Comparison of ENCODE assay signal across 9 cellular contexts in the genomic region with DNA sequence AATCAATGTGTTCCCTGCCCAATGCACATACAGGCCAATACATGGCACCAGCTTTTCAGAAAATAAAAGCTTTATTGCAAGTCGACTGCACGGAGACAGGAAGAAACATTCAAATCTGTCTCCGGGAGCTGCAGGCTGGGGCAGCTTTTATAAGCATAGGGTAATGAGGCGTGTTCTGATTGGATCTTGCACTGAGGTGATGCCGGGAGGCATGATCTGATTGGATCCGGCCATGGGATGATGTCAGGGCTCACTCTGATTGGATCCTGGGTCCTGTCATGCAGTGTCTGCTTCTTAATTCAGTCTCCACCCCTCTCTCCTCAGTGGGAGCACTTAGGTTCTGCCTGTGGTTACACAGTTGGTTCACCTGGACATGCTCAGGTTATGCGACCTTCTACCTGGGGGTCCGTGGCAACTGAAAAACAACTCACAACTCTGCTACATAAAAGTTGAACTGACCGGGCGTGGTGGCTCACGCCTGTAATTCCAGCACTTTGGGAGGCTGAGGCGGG. TPM values are rescaled to one million over a fixed set of nuclear protein-coding genes. Genes with fewer than 3 reads are reported as not detected.
DNase-seq lines count a peak whose midpoint lies in the region; ATAC-seq and TF ChIP-seq lines count a peak whose summit lies in the region.
"Had no signal": no experiment of that assay in that cellular context is flagged by ENCODE, and none has a peak within 500 bp of the region (broad histone marks: within the 10 kb centered on the region; RNA-seq: fewer than 3 reads in every experiment).

No MANE protein-coding gene starts in this region.

- H2AFZ ChIP-seq in KMS-11 (ENCODE audit: low read depth) (peak overlapping the region; percentile 18; the same call in 1 of the 2 replicates), neural cell (ENCODE audit: low read depth, low read length) (no peak overlapping the region)

- no peaks in the 10 kb centered on the region for H3F3A ChIP-seq in neural cell (ENCODE audit: insufficient read depth, low read length, poor library complexity, severe bottlenecking)

- no peak for TF ChIP-seq RAD21 in neural cell (conservative IDR thresholded peaks at IDR 0.05)

- H3K27me3 ChIP-seq in KMS-11 (ENCODE audit: insufficient read depth, low read depth) (peaks cover 25% of the 10 kb centered on the region), neural cell (ENCODE audit: insufficient read depth, low read depth, low read length) (no peaks in the 10 kb centered on the region)

- H4K20me1 ChIP-seq in KMS-11 (ENCODE audit: insufficient read depth) (no peaks in the 10 kb centered on the region), neural cell (ENCODE audit: insufficient read depth) (no peaks in the 10 kb centered on the region)

- H3K79me2 ChIP-seq in KMS-11 (ENCODE audit: insufficient read depth, low read depth) (no peaks in the 10 kb centered on the region), neural cell (replicated peaks; ENCODE audit: insufficient read depth, low read length) (no peaks in the 10 kb centered on the region)

- H3K36me3 ChIP-seq in KMS-11 (ENCODE audit: insufficient read depth) (no peaks in the 10 kb centered on the region), neural cell (ENCODE audit: insufficient read depth, low read length) (no peaks in the 10 kb centered on the region)

- H3K4me2 ChIP-seq in KMS-11 = no peak overlapping the region
- no peak overlapping the region for H3K4me2 ChIP-seq in neural cell (ENCODE audit: low read length)

- no peak for TF ChIP-seq EP300 in neural cell (conservative IDR thresholded peaks at IDR 0.05; ENCODE audit: poor library complexity, severe bottlenecking)

- H3K4me1 ChIP-seq in KMS-11 (ENCODE audit: low read depth, poor library complexity, severe bottlenecking) = no peaks in the 10 kb centered on the region

- peak; percentile 38 to 58 for ATAC-seq in activated CD4-positive, CD25-positive, alpha-beta regulatory T cell treated with anti-CD3 and anti-CD28 coated beads, Interleukin-2, amount 50 U/mL, for 24 hours
- ATAC-seq in GM18868 (IDR thresholded peaks at IDR 0.05; ENCODE audit: unreplicated experiment) (no peak), GM18520 (IDR thresholded peaks at IDR 0.05; ENCODE audit: unreplicated experiment) (no peak)

- no peak overlapping the region for H3K27ac ChIP-seq in KMS-11
- peak overlapping the region; percentile 45 for H3K27ac ChIP-seq in neural cell (ENCODE audit: low read length)

- H3K4me3 ChIP-seq in KMS-11 (IDR thresholded peaks at IDR 0.05; ENCODE audit: insufficient read depth, low read depth, low read length) = no peak overlapping the region
- no peak overlapping the region for H3K4me3 ChIP-seq in neural cell (ENCODE audit: low read length)

- no peak for TF ChIP-seq CTCF in KMS-11 (conservative IDR thresholded peaks at IDR 0.05; ENCODE audit: low read depth, low read length)
- TF ChIP-seq CTCF in neural cell (IDR thresholded peaks at IDR 0.05; ENCODE audit: poor library complexity, severe bottlenecking) = no peak

- no peak for DNase-seq in activated CD4-positive, CD25-positive, alpha-beta regulatory T cell (lab: John Stamatoyannopoulos, UW)
- peak; percentile 50 for DNase-seq in SW480 (ENCODE audit: low spot score)
- DNase-seq in T-helper 9 cell = no peak
- DNase-seq: left cardiac atrium had no signal

- H3K9ac ChIP-seq in KMS-11 (no peak overlapping the region), neural cell (ENCODE audit: low read length) (no peak overlapping the region)

- H3K9me2 ChIP-seq in neural cell (ENCODE audit: insufficient read depth, low read length) = no peaks in the 10 kb centered on the region

- H3K9me3 ChIP-seq in neural cell (ENCODE audit: low read length) = no peaks in the 10 kb centered on the region

TF ChIP-seq in neural cell, 6 proteins besides CTCF, POLR2A, EP300 and RAD21:
- TF ChIP-seq EZH2 (IDR thresholded peaks at IDR 0.05; ENCODE audit: borderline replicate concordance, insufficient read depth, low read length, poor library complexity, severe bottlenecking) (no peak), MXI1 (conservative IDR thresholded peaks at IDR 0.05; ENCODE audit: poor library complexity, severe bottlenecking) (no peak), TAF1 (IDR thresholded peaks at IDR 0.05; ENCODE audit: low read depth) (no peak), SMC3 (conservative IDR thresholded peaks at IDR 0.05; ENCODE audit: poor library complexity) (no peak), POLR2AphosphoS5 (IDR thresholded peaks at IDR 0.05) (no peak)
- TF ChIP-seq, protein P1, sequence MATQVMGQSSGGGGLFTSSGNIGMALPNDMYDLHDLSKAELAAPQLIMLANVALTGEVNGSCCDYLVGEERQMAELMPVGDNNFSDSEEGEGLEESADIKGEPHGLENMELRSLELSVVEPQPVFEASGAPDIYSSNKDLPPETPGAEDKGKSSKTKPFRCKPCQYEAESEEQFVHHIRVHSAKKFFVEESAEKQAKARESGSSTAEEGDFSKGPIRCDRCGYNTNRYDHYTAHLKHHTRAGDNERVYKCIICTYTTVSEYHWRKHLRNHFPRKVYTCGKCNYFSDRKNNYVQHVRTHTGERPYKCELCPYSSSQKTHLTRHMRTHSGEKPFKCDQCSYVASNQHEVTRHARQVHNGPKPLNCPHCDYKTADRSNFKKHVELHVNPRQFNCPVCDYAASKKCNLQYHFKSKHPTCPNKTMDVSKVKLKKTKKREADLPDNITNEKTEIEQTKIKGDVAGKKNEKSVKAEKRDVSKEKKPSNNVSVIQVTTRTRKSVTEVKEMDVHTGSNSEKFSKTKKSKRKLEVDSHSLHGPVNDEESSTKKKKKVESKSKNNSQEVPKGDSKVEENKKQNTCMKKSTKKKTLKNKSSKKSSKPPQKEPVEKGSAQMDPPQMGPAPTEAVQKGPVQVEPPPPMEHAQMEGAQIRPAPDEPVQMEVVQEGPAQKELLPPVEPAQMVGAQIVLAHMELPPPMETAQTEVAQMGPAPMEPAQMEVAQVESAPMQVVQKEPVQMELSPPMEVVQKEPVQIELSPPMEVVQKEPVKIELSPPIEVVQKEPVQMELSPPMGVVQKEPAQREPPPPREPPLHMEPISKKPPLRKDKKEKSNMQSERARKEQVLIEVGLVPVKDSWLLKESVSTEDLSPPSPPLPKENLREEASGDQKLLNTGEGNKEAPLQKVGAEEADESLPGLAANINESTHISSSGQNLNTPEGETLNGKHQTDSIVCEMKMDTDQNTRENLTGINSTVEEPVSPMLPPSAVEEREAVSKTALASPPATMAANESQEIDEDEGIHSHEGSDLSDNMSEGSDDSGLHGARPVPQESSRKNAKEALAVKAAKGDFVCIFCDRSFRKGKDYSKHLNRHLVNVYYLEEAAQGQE (IDR thresholded peaks at IDR 0.05; ENCODE audit: borderline replicate concordance) = no peak

RNA-seq across cellular contexts. Expression of a gene that starts 11.8 kb away (rescaled TPM):
- 32.7 and 52.7 TPM in 2 replicates for polyA plus RNA-seq in neural cell
- polyA minus RNA-seq in neural cell = 29.5 and 38.1 TPM in 2 replicates

RNA-seq across cellular contexts. Expression of a gene that starts 48.0 kb away (rescaled TPM):
- polyA plus RNA-seq in neural cell = 55.5 and 59.3 TPM in 2 replicates
- 49.7 and 53.7 TPM in 2 replicates for polyA minus RNA-seq in neural cell

Comparison
In these comparisons a context has a peak if more than half of its experiments do, and no peak if none do; other contexts are left out.
1. ATAC-seq: peak in activated CD4-positive, CD25-positive, alpha-beta regulatory T cell treated with anti-CD3 and anti-CD28 coated beads, Interleukin-2, amount 50 U/mL, for 24 hours (2 of 2); none in GM18868 (single experiment) and GM18520 (single experiment).